ENCODE assay signal across 13 cellular contexts in genomic region chrX:133563705-133564104, GRCh38.
DNase-seq lines count a peak whose midpoint lies in the region; ATAC-seq and TF ChIP-seq lines count a peak whose summit lies in the region.
"Had no signal": no experiment of that assay in that cellular context is flagged by ENCODE, and none has a peak within 500 bp of the region (broad histone marks: within the 10 kb centered on the region; RNA-seq: fewer than 3 reads in every experiment).

No MANE protein-coding gene starts in this region.

- no peaks in the 10 kb centered on the region for H3K9me3 ChIP-seq in gastroesophageal sphincter

- ATAC-seq in left ventricle myocardium superior, result peak; percentile 53
- peak; percentile 46 for ATAC-seq in gastroesophageal sphincter
- ATAC-seq in sciatic nerve, result peak; percentile 64
- ATAC-seq in GM21528 (IDR thresholded peaks at IDR 0.05; ENCODE audit: low FRiP score, unreplicated experiment), result no peak

- TF ChIP-seq POLR2A in gastroesophageal sphincter (IDR thresholded peaks at IDR 0.05), result no peak

- no peak overlapping the region for H3K4me3 ChIP-seq in gastroesophageal sphincter

- TF ChIP-seq EP300 in gastroesophageal sphincter (IDR thresholded peaks at IDR 0.05), result no peak

- H3K27ac ChIP-seq in gastroesophageal sphincter, result no peak overlapping the region

- H3K27me3 ChIP-seq in gastroesophageal sphincter, result no peaks in the 10 kb centered on the region

- TF ChIP-seq CTCF in gastroesophageal sphincter (IDR thresholded peaks at IDR 0.05), result no peak

- H3K4me1 ChIP-seq in gastroesophageal sphincter, result no peaks in the 10 kb centered on the region

- 66 to 100% methylated on average over 1 to 2 of the region's 2 CpGs for WGBS in gastroesophageal sphincter (ENCODE audit: low coverage in 1 of 2), 2 donors

- no peaks in the 10 kb centered on the region for H3K36me3 ChIP-seq in gastroesophageal sphincter

- DNase-seq in left ventricle myocardium superior, result no peak
- no peak for DNase-seq in cardiac septum (ENCODE audit: low spot score)
- DNase-seq in sciatic nerve (ENCODE audit: low spot score), result no peak
- DNase-seq in mesenteric fat pad (ENCODE audit: low spot score), result no peak
- DNase-seq in iPS-NIHi7 (ENCODE audit: extremely low spot score), result no peak
- DNase-seq: C1 segment of cervical spinal cord; Calu3; CD4-positive, alpha-beta T cell; DMS 273 treated with DMSO at 0.1 percent for 48 hours; HCEC 1CT; HFFc6 had no signal

- intact Hi-C loops in left ventricle myocardium superior (cut with micrococcal nuclease), result no loop called here
- intact Hi-C loops in cardiac septum (cut with DNase I), result no loop called here
- intact Hi-C loops in sciatic nerve (cut with DNase I), result no loop called here
